Comparison of ENCODE assay signal across 18 cellular contexts in the genomic region with DNA sequence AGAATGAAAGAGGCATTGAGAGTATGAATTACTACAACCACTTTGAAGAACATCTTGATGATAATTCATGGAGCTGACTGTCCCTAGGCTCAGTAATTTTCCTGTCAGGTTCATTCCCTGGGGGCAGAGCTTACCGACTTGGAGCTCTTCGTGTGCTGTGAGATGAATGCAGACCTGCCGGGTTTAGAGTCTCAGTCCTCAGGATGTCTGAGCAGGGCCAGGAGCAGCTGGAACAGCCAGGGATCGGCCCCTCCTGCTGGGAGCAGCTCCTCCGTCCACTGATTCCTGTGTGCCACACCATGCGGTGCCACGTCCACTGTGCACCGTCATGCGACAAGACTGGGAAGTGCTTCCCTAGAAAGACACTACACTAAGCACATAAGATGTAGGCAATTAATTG.
A peak's percentile ranks its signal among the peaks of the same experiment; 100 is the strongest.
DNase-seq lines count a peak whose midpoint lies in the region; ATAC-seq, FAIRE-seq and TF ChIP-seq lines count a peak whose summit lies in the region.
"Had no signal": no experiment of that assay in that cellular context is flagged by ENCODE, and none has a peak within 500 bp of the region (broad histone marks: within the 10 kb centered on the region; RNA-seq: fewer than 3 reads in every experiment).

No MANE protein-coding gene starts in this region.

- H3K56ac ChIP-seq in IMR-90 (ENCODE audit: extremely low read depth, insufficient read depth, low read length), result no peak overlapping the region
- no peak overlapping the region for H3K56ac ChIP-seq in H1 (replicated peaks; ENCODE audit: insufficient read length, low read depth, low read length)

- H3K27ac ChIP-seq in IMR-90 (ENCODE audit: insufficient read depth, low read length), result no peak overlapping the region
- no peak overlapping the region for H3K27ac ChIP-seq in H1 (ENCODE audit: low read depth, low read length)
- no peak overlapping the region for H3K27ac ChIP-seq in neuronal stem cell (replicated peaks; ENCODE audit: low read length)
- H3K27ac ChIP-seq in body of pancreas, result no peak overlapping the region

- H2AFZ ChIP-seq in IMR-90 (replicated peaks; ENCODE audit: low read length, poor library complexity) (peak overlapping the region; percentile 48), H1 (ENCODE audit: low read length) (peak overlapping the region; percentile 12; the same call in 1 of the 2 replicates), neuronal stem cell (ENCODE audit: low read length) (no peak overlapping the region)

- H2AK5ac ChIP-seq in IMR-90 (ENCODE audit: low read depth, low read length), result no peak overlapping the region
- no peak overlapping the region for H2AK5ac ChIP-seq in H1 (ENCODE audit: low read depth, low read length)
- no peak overlapping the region for H2AK5ac ChIP-seq in neuronal stem cell (ENCODE audit: low read depth, low read length)

- H3K9me3 ChIP-seq in IMR-90 (ENCODE audit: control insufficient read depth, insufficient read depth, low read length) (no peaks in the 10 kb centered on the region), H1 (ENCODE audit: insufficient read depth in 2 of 2, low read depth in 1 of 2, low read length in 1 of 2) (no peaks in the 10 kb centered on the region), neuronal stem cell (replicated peaks in 1 of 2; ENCODE audit: control insufficient read depth in 2 of 2, insufficient read depth in 1 of 2, low read depth in 1 of 2, low read length in 2 of 2) (no peaks in the 10 kb centered on the region), body of pancreas (no peaks in the 10 kb centered on the region)

- H4K8ac ChIP-seq in IMR-90 (ENCODE audit: low read depth in 2 of 2, low read length in 2 of 2) (no peak overlapping the region), H1 (ENCODE audit: extremely low read depth, insufficient read depth, low read length) (no peak overlapping the region), neuronal stem cell (ENCODE audit: low read depth, low read length) (no peak overlapping the region)

- H3K9ac ChIP-seq in IMR-90 (ENCODE audit: low read depth, low read length) (no peak overlapping the region), H1 (replicated peaks in 1 of 4; ENCODE audit: extremely low read depth in 1 of 4, low read depth in 3 of 4, low read length in 3 of 4) (no peak overlapping the region), neuronal stem cell (ENCODE audit: low read depth, low read length, poor library complexity) (no peak overlapping the region)

- peaks cover 2% of the 10 kb centered on the region; the same call in 1 of the 2 replicates for H3K9me1 ChIP-seq in IMR-90 (ENCODE audit: insufficient read depth, low read length)

- no peak for TF ChIP-seq CTCF in IMR-90 (conservative IDR thresholded peaks at IDR 0.05; ENCODE audit: low read depth, low read length)
- no peak for TF ChIP-seq CTCF in H1 (IDR thresholded peaks at IDR 0.05; ENCODE audit: control extremely low read depth in 1 of 3, insufficient read depth in 1 of 3, low read depth in 1 of 3, low read length in 3 of 3)
- TF ChIP-seq CTCF in body of pancreas (IDR thresholded peaks at IDR 0.05), result no peak
- no peak for TF ChIP-seq CTCF in GM10248 (IDR thresholded peaks at IDR 0.05; ENCODE audit: control extremely low read depth, extremely low read depth, low read depth, missing control alignments)

- CTCF ChIA-PET in IMR-90 (lab: Yijun Ruan, JAX), result no interaction called here
- CTCF ChIA-PET in H1 (lab: Charles Lee; ENCODE audit: partially characterized antibody), result interaction anchor here (0.8 to 1.2 kb wide), 2 partner anchors 10 to 13 kb away, joined by 3 to 5 read pairs; no protein-coding TSS in a partner anchor
- CTCF ChIA-PET in GM10248 (lab: Yijun Ruan, JAX), result interaction anchor here (0.8 kb wide), 1 partner anchor 23 kb away, joined by 3 read pairs; no protein-coding TSS in a partner anchor

- H3K23ac ChIP-seq in IMR-90 (ENCODE audit: low read depth, low read length), result no peak overlapping the region
- no peak overlapping the region for H3K23ac ChIP-seq in H1 (ENCODE audit: insufficient read length)
- H3K23ac ChIP-seq in neuronal stem cell (ENCODE audit: low read depth, low read length, poor library complexity), result peak overlapping the region; percentile 16

- no peaks in the 10 kb centered on the region for H4K20me1 ChIP-seq in IMR-90 (ENCODE audit: insufficient read depth, low read length)
- no peaks in the 10 kb centered on the region for H4K20me1 ChIP-seq in H1 (replicated peaks in 1 of 2; ENCODE audit: control insufficient read depth in 1 of 2, insufficient read depth in 2 of 2, low read length in 2 of 2)

- WGBS in IMR-90 (ENCODE audit: extremely low coverage in 2 of 2, insufficient read length in 1 of 2), 2 experiments, result 78% methylated on average over 3 of the region's 9 CpGs; no CpG with 5 or more reads in 1 of the 2 experiments
- 95% methylated on average over 9 of the region's 9 CpGs; no CpG with 5 or more reads in 1 of the 2 experiments for WGBS in H1 (ENCODE audit: extremely low coverage in 1 of 2, insufficient coverage in 1 of 2, insufficient read length in 1 of 2, insufficient replicate concordance in 2 of 2, low coverage in 1 of 2, low lambda C conversion rate in 2 of 2, missing lambda C conversion rate in 1 of 2), 2 experiments
- WGBS in neuronal stem cell (ENCODE audit: extremely low coverage in 2 of 2, insufficient read length in 2 of 2, insufficient replicate concordance in 1 of 2), 2 donors, result no CpG with 5 or more reads among the region's 9 CpGs
- WGBS in body of pancreas, 2 donors, result 84 to 85% methylated on average over 8 to 9 of the region's 9 CpGs

- H3K36me3 ChIP-seq in IMR-90 (ENCODE audit: control insufficient read depth, insufficient read depth, low read length) (no peaks in the 10 kb centered on the region), H1 (ENCODE audit: control insufficient read depth in 2 of 4, insufficient read depth in 4 of 4, low read length in 3 of 4) (no peaks in the 10 kb centered on the region), neuronal stem cell (replicated peaks in 1 of 2; ENCODE audit: control insufficient read depth in 2 of 2, insufficient read depth in 2 of 2, low read length in 2 of 2) (no peaks in the 10 kb centered on the region), body of pancreas (replicated peaks in 1 of 2; ENCODE audit: insufficient read depth in 1 of 2, low read depth in 2 of 2) (no peaks in the 10 kb centered on the region)

- intact Hi-C loops in IMR-90 (cut with micrococcal nuclease) (no loop called here), body of pancreas (cut with DNase I) (no loop called here)

- dilution Hi-C loops in IMR-90 (cut with HindIII; ENCODE audit: low sequenced_read_pairs, unreplicated experiment), result no loop called here

- no peak overlapping the region for H2BK12ac ChIP-seq in H1 (ENCODE audit: low read depth, low read length)
- no peak overlapping the region for H2BK12ac ChIP-seq in neuronal stem cell (ENCODE audit: low read length)

- no TSS peak for BruUV-seq in IMR-90 (replicated peaks; lab: Mats Ljungman, UMichigan)

- in situ Hi-C loops in IMR-90 (cut with MboI; ENCODE audit: low sequenced_read_pairs), result no loop called here

- H2BK20ac ChIP-seq in IMR-90 (ENCODE audit: low read depth, low read length) (no peak overlapping the region), H1 (ENCODE audit: low read length) (no peak overlapping the region)

- H3K4me2 ChIP-seq in IMR-90 (ENCODE audit: low read depth, low read length) (no peak overlapping the region), H1 (ENCODE audit: insufficient read depth in 1 of 2, low read depth in 2 of 2, low read length in 2 of 2) (no peak overlapping the region), neuronal stem cell (ENCODE audit: insufficient read depth, low read length, poor library complexity, severe bottlenecking) (no peak overlapping the region)

- TF ChIP-seq RAD21 in IMR-90 (IDR thresholded peaks at IDR 0.05; ENCODE audit: low read length) (no peak), H1 (IDR thresholded peaks at IDR 0.05 in 1 of 2, conservative IDR thresholded peaks at IDR 0.05 in 1 of 2; ENCODE audit: low read depth in 2 of 2, low read length in 2 of 2) (no peak)

- H2BK120ac ChIP-seq in IMR-90 (ENCODE audit: low read depth, low read length), result no peak overlapping the region
- no peak overlapping the region for H2BK120ac ChIP-seq in H1 (replicated peaks; ENCODE audit: low read depth, low read length)
- no peak overlapping the region for H2BK120ac ChIP-seq in neuronal stem cell (ENCODE audit: low read depth, low read length)

- no peaks in the 10 kb centered on the region for H3K79me2 ChIP-seq in H1 (ENCODE audit: control insufficient read depth in 1 of 2, insufficient read depth in 2 of 2, low read length in 2 of 2)

- H3K79me1 ChIP-seq in IMR-90 (ENCODE audit: low read depth in 1 of 2, low read length in 2 of 2) (no peaks in the 10 kb centered on the region), H1 (ENCODE audit: low read depth, low read length) (no peaks in the 10 kb centered on the region), neuronal stem cell (ENCODE audit: low read depth, low read length) (no peaks in the 10 kb centered on the region)

- no peak for FAIRE-seq in H1 (lab: Jason Lieb, UNC)
- FAIRE-seq: A204.1, H54, HTR-8/SVneo had no signal

- H3K4ac ChIP-seq in IMR-90 (ENCODE audit: low read depth, low read length), result no peak overlapping the region
- H3K4ac ChIP-seq in H1 (replicated peaks; ENCODE audit: insufficient read length, low read depth, low read length), result no peak overlapping the region
- H3K4ac ChIP-seq in neuronal stem cell (ENCODE audit: low read length), result no peak overlapping the region

- TF ChIP-seq POLR2A in IMR-90 (IDR thresholded peaks at IDR 0.05; ENCODE audit: low read depth, low read length), result no peak
- no peak for TF ChIP-seq POLR2A in H1 (IDR thresholded peaks at IDR 0.05; ENCODE audit: control extremely low read depth in 1 of 2, low read depth in 2 of 2, low read length in 2 of 2)
- no peak for TF ChIP-seq POLR2A in body of pancreas (IDR thresholded peaks at IDR 0.05)

- H3K18ac ChIP-seq in IMR-90 (ENCODE audit: low read depth, low read length) (no peak overlapping the region), H1 (ENCODE audit: extremely low read depth, low read length) (no peak overlapping the region), neuronal stem cell (ENCODE audit: low read length) (peak overlapping the region; percentile 69)

- TF ChIP-seq EP300 in H1 (IDR thresholded peaks at IDR 0.05; ENCODE audit: borderline replicate concordance in 1 of 2, low read depth in 2 of 2, low read length in 2 of 2), result no peak

- ATAC-seq in IMR-90 (ENCODE audit: low read depth) (no peak), body of pancreas (no peak), HG03439 (IDR thresholded peaks at IDR 0.05; ENCODE audit: unreplicated experiment) (no peak)
- ATAC-seq: CD8-positive, alpha-beta T cell had no signal

- no peak overlapping the region for H4K5ac ChIP-seq in IMR-90 (ENCODE audit: low read depth, low read length)
- H4K5ac ChIP-seq in H1 (ENCODE audit: insufficient read length, low read depth, low read length), result no peak overlapping the region

- H2BK5ac ChIP-seq in IMR-90 (ENCODE audit: low read depth, low read length, poor library complexity, severe bottlenecking) (no peak overlapping the region), H1 (ENCODE audit: low read depth, low read length) (no peak overlapping the region), neuronal stem cell (ENCODE audit: low read length) (no peak overlapping the region)

- H4K91ac ChIP-seq in IMR-90 (ENCODE audit: insufficient read depth, low read depth, low read length) (no peak overlapping the region), H1 (replicated peaks; ENCODE audit: insufficient read length, low read length) (no peak overlapping the region), neuronal stem cell (ENCODE audit: low read depth, low read length, poor library complexity) (no peak overlapping the region)

- H3K27me3 ChIP-seq in IMR-90 (ENCODE audit: control insufficient read depth, insufficient read depth, low read length), result peaks cover 6% of the 10 kb centered on the region
- H3K27me3 ChIP-seq in H1 (replicated peaks in 1 of 4; ENCODE audit: control insufficient read depth in 3 of 4, extremely low read depth in 1 of 4, insufficient read depth in 3 of 4, low read length in 3 of 4), result no peaks in the 10 kb centered on the region
- H3K27me3 ChIP-seq in neuronal stem cell (ENCODE audit: control insufficient read depth in 3 of 3, insufficient read depth in 3 of 3, low read depth in 1 of 3, low read length in 3 of 3), result no peaks in the 10 kb centered on the region
- no peaks in the 10 kb centered on the region for H3K27me3 ChIP-seq in body of pancreas

- POLR2A ChIA-PET in IMR-90 (lab: Charles Lee; ENCODE audit: unreplicated experiment), result no interaction called here
- POLR2A ChIA-PET in H1 (lab: Charles Lee; ENCODE audit: partially characterized antibody), result no interaction called here
- POLR2A ChIA-PET in GM10248 (lab: Yijun Ruan, JAX), result no interaction called here

- H3K14ac ChIP-seq in IMR-90 (replicated peaks; ENCODE audit: low read depth, low read length) (no peak overlapping the region), H1 (ENCODE audit: insufficient read length) (no peak overlapping the region), neuronal stem cell (ENCODE audit: low read length) (no peak overlapping the region)

- H3K23me2 ChIP-seq in H1 (ENCODE audit: low read depth, low read length), result no peaks in the 10 kb centered on the region

- H2BK15ac ChIP-seq in IMR-90 (ENCODE audit: low read depth, low read length) (no peak overlapping the region), H1 (ENCODE audit: low read length) (0 out of 2 replicates have a peak overlapping the region, but pooled peaks have one; percentile 72), neuronal stem cell (ENCODE audit: low read length) (no peak overlapping the region)

- H3K4me3 ChIP-seq in IMR-90 (ENCODE audit: insufficient read depth, low read depth, low read length) (no peak overlapping the region), H1 (ENCODE audit: extremely low read depth in 1 of 4, insufficient read depth in 2 of 4, low read depth in 3 of 4, low read length in 4 of 4) (no peak overlapping the region), neuronal stem cell (ENCODE audit: low read length in 2 of 2) (no peak overlapping the region), body of pancreas (no peak overlapping the region)

- peak; percentile 35 for DNase-seq in D341Med (ENCODE audit: low spot score)
- no peak for DNase-seq in IMR-90
- no peak for DNase-seq in H1 (ENCODE audit: low read depth in 1 of 2, low spot score in 2 of 2)
- no peak for DNase-seq in neuronal stem cell (ENCODE audit: low spot score)
- DNase-seq in body of pancreas, result no peak
- DNase-seq in T-helper 2 cell, result no peak
- DNase-seq in GM10248 (ENCODE audit: extremely low spot score), result no peak
- DNase-seq: AML-193; Calu3; CD8-positive, alpha-beta T cell; GDM1; HCEC 1CT; Kasumi-1; KBM-7 had no signal

- H3K4me1 ChIP-seq in IMR-90 (ENCODE audit: control insufficient read depth, insufficient read depth, low read length) (no peaks in the 10 kb centered on the region), H1 (replicated peaks in 1 of 4; ENCODE audit: control insufficient read depth in 3 of 4, insufficient read depth in 4 of 4, low read length in 3 of 4) (no peaks in the 10 kb centered on the region), neuronal stem cell (ENCODE audit: control insufficient read depth in 2 of 2, insufficient read depth in 1 of 2, low read depth in 1 of 2, low read length in 2 of 2) (no peaks in the 10 kb centered on the region), body of pancreas (no peaks in the 10 kb centered on the region)

- no peak overlapping the region for H2AK9ac ChIP-seq in IMR-90 (replicated peaks; ENCODE audit: low read depth, low read length, poor library complexity)
